Comparison of ENCODE assay signal across 1 cellular context in the genomic region with DNA sequence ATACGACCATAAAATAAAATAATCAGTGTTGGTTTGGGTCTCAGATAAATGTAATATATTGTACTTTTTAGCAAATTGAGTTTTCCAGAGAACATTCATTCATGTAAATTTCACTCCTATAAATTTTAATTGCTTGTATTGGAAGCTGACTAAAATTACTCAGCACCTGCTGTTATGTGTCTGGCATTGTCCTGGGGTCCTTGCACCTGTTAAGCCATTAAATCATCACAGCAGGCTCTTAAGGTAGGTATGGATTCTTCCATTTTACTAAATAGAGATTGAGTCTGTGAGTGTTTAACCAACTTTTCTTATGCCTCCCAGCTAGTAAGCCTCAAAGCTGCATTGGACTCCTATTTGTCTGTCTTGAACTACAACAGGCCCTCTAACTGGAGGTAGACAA.
TF ChIP-seq lines count a peak whose summit lies in the region.

No MANE protein-coding gene starts in this region.

TF ChIP-seq in GM23338, 12 proteins besides CTCF, POLR2A, EP300 and RAD21 (continued from another document):
- TF ChIP-seq, protein P1, sequence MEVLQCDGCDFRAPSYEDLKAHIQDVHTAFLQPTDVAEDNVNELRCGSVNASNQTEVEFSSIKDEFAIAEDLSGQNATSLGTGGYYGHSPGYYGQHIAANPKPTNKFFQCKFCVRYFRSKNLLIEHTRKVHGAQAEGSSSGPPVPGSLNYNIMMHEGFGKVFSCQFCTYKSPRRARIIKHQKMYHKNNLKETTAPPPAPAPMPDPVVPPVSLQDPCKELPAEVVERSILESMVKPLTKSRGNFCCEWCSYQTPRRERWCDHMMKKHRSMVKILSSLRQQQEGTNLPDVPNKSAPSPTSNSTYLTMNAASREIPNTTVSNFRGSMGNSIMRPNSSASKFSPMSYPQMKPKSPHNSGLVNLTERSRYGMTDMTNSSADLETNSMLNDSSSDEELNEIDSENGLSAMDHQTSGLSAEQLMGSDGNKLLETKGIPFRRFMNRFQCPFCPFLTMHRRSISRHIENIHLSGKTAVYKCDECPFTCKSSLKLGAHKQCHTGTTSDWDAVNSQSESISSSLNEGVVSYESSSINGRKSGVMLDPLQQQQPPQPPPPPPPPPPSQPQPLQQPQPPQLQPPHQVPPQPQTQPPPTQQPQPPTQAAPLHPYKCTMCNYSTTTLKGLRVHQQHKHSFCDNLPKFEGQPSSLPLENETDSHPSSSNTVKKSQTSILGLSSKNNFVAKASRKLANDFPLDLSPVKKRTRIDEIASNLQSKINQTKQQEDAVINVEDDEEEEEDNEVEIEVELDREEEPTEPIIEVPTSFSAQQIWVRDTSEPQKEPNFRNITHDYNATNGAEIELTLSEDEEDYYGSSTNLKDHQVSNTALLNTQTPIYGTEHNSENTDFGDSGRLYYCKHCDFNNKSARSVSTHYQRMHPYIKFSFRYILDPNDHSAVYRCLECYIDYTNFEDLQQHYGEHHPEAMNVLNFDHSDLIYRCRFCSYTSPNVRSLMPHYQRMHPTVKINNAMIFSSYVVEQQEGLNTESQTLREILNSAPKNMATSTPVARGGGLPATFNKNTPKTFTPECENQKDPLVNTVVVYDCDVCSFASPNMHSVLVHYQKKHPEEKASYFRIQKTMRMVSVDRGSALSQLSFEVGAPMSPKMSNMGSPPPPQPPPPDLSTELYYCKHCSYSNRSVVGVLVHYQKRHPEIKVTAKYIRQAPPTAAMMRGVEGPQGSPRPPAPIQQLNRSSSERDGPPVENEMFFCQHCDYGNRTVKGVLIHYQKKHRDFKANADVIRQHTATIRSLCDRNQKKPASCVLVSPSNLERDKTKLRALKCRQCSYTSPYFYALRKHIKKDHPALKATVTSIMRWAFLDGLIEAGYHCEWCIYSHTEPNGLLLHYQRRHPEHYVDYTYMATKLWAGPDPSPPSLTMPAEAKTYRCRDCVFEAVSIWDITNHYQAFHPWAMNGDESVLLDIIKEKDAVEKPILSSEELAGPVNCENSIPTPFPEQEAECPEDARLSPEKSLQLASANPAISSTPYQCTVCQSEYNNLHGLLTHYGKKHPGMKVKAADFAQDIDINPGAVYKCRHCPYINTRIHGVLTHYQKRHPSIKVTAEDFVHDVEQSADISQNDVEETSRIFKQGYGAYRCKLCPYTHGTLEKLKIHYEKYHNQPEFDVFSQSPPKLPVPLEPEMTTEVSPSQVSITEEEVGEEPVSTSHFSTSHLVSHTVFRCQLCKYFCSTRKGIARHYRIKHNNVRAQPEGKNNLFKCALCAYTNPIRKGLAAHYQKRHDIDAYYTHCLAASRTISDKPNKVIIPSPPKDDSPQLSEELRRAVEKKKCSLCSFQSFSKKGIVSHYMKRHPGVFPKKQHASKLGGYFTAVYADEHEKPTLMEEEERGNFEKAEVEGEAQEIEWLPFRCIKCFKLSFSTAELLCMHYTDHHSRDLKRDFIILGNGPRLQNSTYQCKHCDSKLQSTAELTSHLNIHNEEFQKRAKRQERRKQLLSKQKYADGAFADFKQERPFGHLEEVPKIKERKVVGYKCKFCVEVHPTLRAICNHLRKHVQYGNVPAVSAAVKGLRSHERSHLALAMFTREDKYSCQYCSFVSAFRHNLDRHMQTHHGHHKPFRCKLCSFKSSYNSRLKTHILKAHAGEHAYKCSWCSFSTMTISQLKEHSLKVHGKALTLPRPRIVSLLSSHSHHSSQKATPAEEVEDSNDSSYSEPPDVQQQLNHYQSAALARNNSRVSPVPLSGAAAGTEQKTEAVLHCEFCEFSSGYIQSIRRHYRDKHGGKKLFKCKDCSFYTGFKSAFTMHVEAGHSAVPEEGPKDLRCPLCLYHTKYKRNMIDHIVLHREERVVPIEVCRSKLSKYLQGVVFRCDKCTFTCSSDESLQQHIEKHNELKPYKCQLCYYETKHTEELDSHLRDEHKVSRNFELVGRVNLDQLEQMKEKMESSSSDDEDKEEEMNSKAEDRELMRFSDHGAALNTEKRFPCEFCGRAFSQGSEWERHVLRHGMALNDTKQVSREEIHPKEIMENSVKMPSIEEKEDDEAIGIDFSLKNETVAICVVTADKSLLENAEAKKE (CRISPR knock-in tag; IDR thresholded peaks at IDR 0.05): no peak
- TF ChIP-seq ZNF114 (CRISPR knock-in tag; IDR thresholded peaks at IDR 0.05): no peak
- TF ChIP-seq, protein P2, sequence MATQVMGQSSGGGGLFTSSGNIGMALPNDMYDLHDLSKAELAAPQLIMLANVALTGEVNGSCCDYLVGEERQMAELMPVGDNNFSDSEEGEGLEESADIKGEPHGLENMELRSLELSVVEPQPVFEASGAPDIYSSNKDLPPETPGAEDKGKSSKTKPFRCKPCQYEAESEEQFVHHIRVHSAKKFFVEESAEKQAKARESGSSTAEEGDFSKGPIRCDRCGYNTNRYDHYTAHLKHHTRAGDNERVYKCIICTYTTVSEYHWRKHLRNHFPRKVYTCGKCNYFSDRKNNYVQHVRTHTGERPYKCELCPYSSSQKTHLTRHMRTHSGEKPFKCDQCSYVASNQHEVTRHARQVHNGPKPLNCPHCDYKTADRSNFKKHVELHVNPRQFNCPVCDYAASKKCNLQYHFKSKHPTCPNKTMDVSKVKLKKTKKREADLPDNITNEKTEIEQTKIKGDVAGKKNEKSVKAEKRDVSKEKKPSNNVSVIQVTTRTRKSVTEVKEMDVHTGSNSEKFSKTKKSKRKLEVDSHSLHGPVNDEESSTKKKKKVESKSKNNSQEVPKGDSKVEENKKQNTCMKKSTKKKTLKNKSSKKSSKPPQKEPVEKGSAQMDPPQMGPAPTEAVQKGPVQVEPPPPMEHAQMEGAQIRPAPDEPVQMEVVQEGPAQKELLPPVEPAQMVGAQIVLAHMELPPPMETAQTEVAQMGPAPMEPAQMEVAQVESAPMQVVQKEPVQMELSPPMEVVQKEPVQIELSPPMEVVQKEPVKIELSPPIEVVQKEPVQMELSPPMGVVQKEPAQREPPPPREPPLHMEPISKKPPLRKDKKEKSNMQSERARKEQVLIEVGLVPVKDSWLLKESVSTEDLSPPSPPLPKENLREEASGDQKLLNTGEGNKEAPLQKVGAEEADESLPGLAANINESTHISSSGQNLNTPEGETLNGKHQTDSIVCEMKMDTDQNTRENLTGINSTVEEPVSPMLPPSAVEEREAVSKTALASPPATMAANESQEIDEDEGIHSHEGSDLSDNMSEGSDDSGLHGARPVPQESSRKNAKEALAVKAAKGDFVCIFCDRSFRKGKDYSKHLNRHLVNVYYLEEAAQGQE (IDR thresholded peaks at IDR 0.05; ENCODE audit: unreplicated experiment): no peak
- TF ChIP-seq EZH2phosphoT487 (IDR thresholded peaks at IDR 0.05; ENCODE audit: unreplicated experiment): no peak
- no peak for TF ChIP-seq POLR2AphosphoS5 (IDR thresholded peaks at IDR 0.05; ENCODE audit: low read depth)
- TF ChIP-seq EZH2 (IDR thresholded peaks at IDR 0.05; ENCODE audit: low read depth, unreplicated experiment): no peak
- TF ChIP-seq CREB1 (CRISPR knock-in tag; IDR thresholded peaks at IDR 0.05; ENCODE audit: low read depth): no peak
